Comparison of ENCODE assay signal across 18 cellular contexts in genomic region chr17:31674305-31674704, GRCh38.
DNase-seq lines count a peak whose midpoint lies in the region; ATAC-seq and TF ChIP-seq lines count a peak whose summit lies in the region.
"Had no signal": no experiment of that assay in that cellular context is flagged by ENCODE, and none has a peak within 500 bp of the region (broad histone marks: within the 10 kb centered on the region; RNA-seq: fewer than 3 reads in every experiment).

No MANE protein-coding gene starts in this region.

- H3K36me3 ChIP-seq in adipocyte (ENCODE audit: control insufficient read depth, insufficient read depth, low read length, severe bottlenecking) (no peaks in the 10 kb centered on the region), aorta (ENCODE audit: control insufficient read depth in 1 of 2, insufficient read depth in 2 of 2, low read length in 1 of 2) (no peaks in the 10 kb centered on the region), lower lobe of right lung (no peaks in the 10 kb centered on the region)
- H3K36me3 ChIP-seq: gastrocnemius medialis, neural progenitor cell, transverse colon had no signal

- ATAC-seq in aorta (ENCODE audit: low FRiP score): peak; percentile 48
- no peak for ATAC-seq in right cardiac atrium
- ATAC-seq in lower lobe of right lung: no peak
- ATAC-seq: gastrocnemius medialis had no signal

- 18 to 20% methylated on average over 8 of the region's 8 CpGs for WGBS in aorta, 2 donors
- WGBS in right cardiac atrium: 59% methylated on average over 8 of the region's 8 CpGs

- no peak overlapping the region for H3K27ac ChIP-seq in aorta (ENCODE audit: low read depth in 1 of 2, low read length in 2 of 2)
- no peak overlapping the region for H3K27ac ChIP-seq in right cardiac atrium (ENCODE audit: low read length)
- no peak overlapping the region for H3K27ac ChIP-seq in lower lobe of right lung
- H3K27ac ChIP-seq: gastrocnemius medialis, HL-60, neural progenitor cell, transverse colon had no signal

- H3K4me3 ChIP-seq in adipocyte (ENCODE audit: low read length) (peak overlapping the region; percentile 39), aorta (ENCODE audit: low read length in 2 of 2) (no peak overlapping the region), right cardiac atrium (ENCODE audit: low read length) (no peak overlapping the region), lower lobe of right lung (no peak overlapping the region)
- H3K4me3 ChIP-seq: gastrocnemius medialis, neural progenitor cell, transverse colon had no signal

- no peak overlapping the region for H3K4me3 Mint-ChIP-seq in activated naive CD4-positive, alpha-beta T cell treated with anti-CD3 and anti-CD28 coated beads for 36 hours
- H3K4me3 Mint-ChIP-seq: activated T-helper 17 cell treated with anti-CD3 and anti-CD28 coated beads, Interleukin-2, amount 50 U/mL, for 72 hours; central memory CD8-positive, alpha-beta T cell; neural progenitor cell; T-helper 1 cell treated with Interleukin-12 subunit alpha and Interleukin-12 subunit beta and Interleukin-4 antibody, amounts not matched to agents 30 μg/mL and 1 μg/mL, for 36 hours had no signal

- H3K9me3 Mint-ChIP-seq in activated naive CD4-positive, alpha-beta T cell treated with anti-CD3 and anti-CD28 coated beads for 36 hours: no peaks in the 10 kb centered on the region
- H3K9me3 Mint-ChIP-seq: activated T-helper 17 cell treated with anti-CD3 and anti-CD28 coated beads, Interleukin-2, amount 50 U/mL, for 72 hours; central memory CD8-positive, alpha-beta T cell had no signal

- H3K9ac ChIP-seq in adipocyte (ENCODE audit: low read length): peak overlapping the region; percentile 36
- H3K9ac ChIP-seq: neural progenitor cell had no signal

- H3K9me3 ChIP-seq in adipocyte (ENCODE audit: control insufficient read depth, low read length): peaks cover 3% of the 10 kb centered on the region
- H3K9me3 ChIP-seq in aorta (ENCODE audit: control insufficient read depth, low read length): no peaks in the 10 kb centered on the region
- no peaks in the 10 kb centered on the region for H3K9me3 ChIP-seq in right cardiac atrium (ENCODE audit: control insufficient read depth, low read length)
- no peaks in the 10 kb centered on the region for H3K9me3 ChIP-seq in lower lobe of right lung
- H3K9me3 ChIP-seq: gastrocnemius medialis, transverse colon had no signal

- H3K4me1 Mint-ChIP-seq in activated naive CD4-positive, alpha-beta T cell treated with anti-CD3 and anti-CD28 coated beads for 36 hours (ENCODE audit: low read depth): no peaks in the 10 kb centered on the region
- H3K4me1 Mint-ChIP-seq: activated T-helper 17 cell treated with anti-CD3 and anti-CD28 coated beads, Interleukin-2, amount 50 U/mL, for 72 hours; central memory CD8-positive, alpha-beta T cell had no signal

- intact Hi-C loops in aorta (cut with DNase I): no loop called here
- intact Hi-C loops in activated naive CD4-positive, alpha-beta T cell treated with anti-CD3 and anti-CD28 coated beads for 36 hours (cut with micrococcal nuclease): no loop called here
- intact Hi-C loops in right cardiac atrium (cut with DNase I): no loop called here
- intact Hi-C loops in lower lobe of right lung (cut with DNase I): no loop called here

- no peak for TF ChIP-seq CTCF in lower lobe of right lung (IDR thresholded peaks at IDR 0.05)

- H3K27ac Mint-ChIP-seq in activated naive CD4-positive, alpha-beta T cell treated with anti-CD3 and anti-CD28 coated beads for 36 hours: no peak overlapping the region
- H3K27ac Mint-ChIP-seq: activated T-helper 17 cell treated with anti-CD3 and anti-CD28 coated beads, Interleukin-2, amount 50 U/mL, for 72 hours; neural progenitor cell; T-helper 1 cell treated with Interleukin-12 subunit alpha and Interleukin-12 subunit beta and Interleukin-4 antibody, amounts not matched to agents 30 μg/mL and 1 μg/mL, for 36 hours had no signal

- CTCF ChIA-PET in activated naive CD4-positive, alpha-beta T cell treated with anti-CD3 and anti-CD28 coated beads for 36 hours (lab: Charles Lee): no interaction called here

- H3K27me3 Mint-ChIP-seq in activated naive CD4-positive, alpha-beta T cell treated with anti-CD3 and anti-CD28 coated beads for 36 hours (ENCODE audit: low read depth): peaks cover 52% of the 10 kb centered on the region

- DNase-seq in activated CD8-positive, alpha-beta memory T cell treated with anti-CD3 and anti-CD28 coated beads for 24 hours: peak; percentile 5
- DNase-seq in activated CD8-positive, alpha-beta memory T cell treated with anti-CD3 and anti-CD28 coated beads, Interleukin-2, amount 50 U/mL, for 4 hours: no peak
- DNase-seq in adipocyte (ENCODE audit: low read depth) (peak; percentile 38), fibroblast of the conjunctiva (ENCODE audit: low read depth) (peak; percentile 61), aorta (no peak), right cardiac atrium (no peak), lower lobe of right lung (no peak)
- DNase-seq in activated naive CD4-positive, alpha-beta T cell treated with anti-CD3 and anti-CD28 coated beads for 36 hours: no peak
- DNase-seq: 8988T; activated CD4-positive, alpha-beta T cell treated with anti-CD3 and anti-CD28 coated beads for 4 hours; COR-L47; gastrocnemius medialis; transverse colon had no signal

- H3K4me1 ChIP-seq in adipocyte (ENCODE audit: control insufficient read depth, insufficient read depth, low read length) (peaks cover 36% of the 10 kb centered on the region), aorta (ENCODE audit: control insufficient read depth in 1 of 2, insufficient read depth in 2 of 2, low read length in 2 of 2) (no peaks in the 10 kb centered on the region), right cardiac atrium (ENCODE audit: control insufficient read depth, insufficient read depth, low read length) (no peaks in the 10 kb centered on the region), lower lobe of right lung (no peaks in the 10 kb centered on the region)
- H3K4me1 ChIP-seq: neural progenitor cell, transverse colon had no signal

- H3K36me3 Mint-ChIP-seq in activated naive CD4-positive, alpha-beta T cell treated with anti-CD3 and anti-CD28 coated beads for 36 hours (ENCODE audit: low read depth): no peaks in the 10 kb centered on the region
- H3K36me3 Mint-ChIP-seq: neural progenitor cell had no signal

- peaks cover 7% of the 10 kb centered on the region for H3K27me3 ChIP-seq in adipocyte (replicated peaks; ENCODE audit: control insufficient read depth, insufficient read depth, low read length)
- no peaks in the 10 kb centered on the region for H3K27me3 ChIP-seq in aorta (ENCODE audit: control insufficient read depth in 1 of 2, insufficient read depth in 2 of 2, low read length in 1 of 2)
- H3K27me3 ChIP-seq in right cardiac atrium (ENCODE audit: control insufficient read depth, insufficient read depth): no peaks in the 10 kb centered on the region
- H3K27me3 ChIP-seq in lower lobe of right lung (ENCODE audit: low read depth): peaks cover 11% of the 10 kb centered on the region
- H3K27me3 ChIP-seq: neural progenitor cell had no signal

Comparison
In these comparisons a context has a peak if more than half of its experiments do, and no peak if none do; other contexts are left out.
1. DNase-seq: peak in activated CD8-positive, alpha-beta memory T cell treated with anti-CD3 and anti-CD28 coated beads for 24 hours (single experiment), adipocyte (single experiment) and fibroblast of the conjunctiva (single experiment); none in activated CD8-positive, alpha-beta memory T cell treated with anti-CD3 and anti-CD28 coated beads, Interleukin-2, amount 50 U/mL, for 4 hours (single experiment), aorta (0 of 2), activated naive CD4-positive, alpha-beta T cell treated with anti-CD3 and anti-CD28 coated beads for 36 hours (single experiment), right cardiac atrium (0 of 3) and lower lobe of right lung (single experiment).